ENCODE assay signal across 8 cellular contexts in genomic region chr2:43226558-43226954, GRCh38. TPM values are rescaled to one million over a fixed set of nuclear protein-coding genes. Genes with fewer than 3 reads are reported as not detected.
DNase-seq lines count a peak whose midpoint lies in the region; ATAC-seq, FAIRE-seq and TF ChIP-seq lines count a peak whose summit lies in the region.

A gene with protein sequence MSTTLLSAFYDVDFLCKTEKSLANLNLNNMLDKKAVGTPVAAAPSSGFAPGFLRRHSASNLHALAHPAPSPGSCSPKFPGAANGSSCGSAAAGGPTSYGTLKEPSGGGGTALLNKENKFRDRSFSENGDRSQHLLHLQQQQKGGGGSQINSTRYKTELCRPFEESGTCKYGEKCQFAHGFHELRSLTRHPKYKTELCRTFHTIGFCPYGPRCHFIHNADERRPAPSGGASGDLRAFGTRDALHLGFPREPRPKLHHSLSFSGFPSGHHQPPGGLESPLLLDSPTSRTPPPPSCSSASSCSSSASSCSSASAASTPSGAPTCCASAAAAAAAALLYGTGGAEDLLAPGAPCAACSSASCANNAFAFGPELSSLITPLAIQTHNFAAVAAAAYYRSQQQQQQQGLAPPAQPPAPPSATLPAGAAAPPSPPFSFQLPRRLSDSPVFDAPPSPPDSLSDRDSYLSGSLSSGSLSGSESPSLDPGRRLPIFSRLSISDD (minus strand): TSS chr2:43226606. CDS start chr2:43226315, 291 bp downstream.

- H2AFZ ChIP-seq in Karpas-422 (ENCODE audit: low read length) = no peak within 1 kb of the TSS

- TF ChIP-seq EP300 in esophagus muscularis mucosa (IDR thresholded peaks at IDR 0.05) = no peak

- no peaks in the 10 kb centered on the region for H3K9me2 ChIP-seq in Karpas-422 (replicated peaks; ENCODE audit: insufficient read depth, low read length)

- H3K9me3 Mint-ChIP-seq in stimulated activated memory B cell treated with anti-CD40 and anti-IgM and Interleukin-4, amounts not matched to agents 10 μg/mL and 1 μg/mL and 100 μg/mL, for 72 hours = no peaks in the 10 kb centered on the region

- no peak for FAIRE-seq in RCC 7860 (lab: Jason Lieb, UNC)

- H3K4me1 ChIP-seq in Karpas-422 (ENCODE audit: low read length) = peaks cover 73% of the 10 kb centered on the region
- H3K4me1 ChIP-seq in esophagus muscularis mucosa = peaks cover 43 to 64% (median 48%) of the 10 kb centered on the region in 4 donors

- H3K9me3 ChIP-seq in Karpas-422 (ENCODE audit: low read length) (no peaks in the 10 kb centered on the region), esophagus muscularis mucosa (no peaks in the 10 kb centered on the region)

- peak; percentile 77 for DNase-seq in DMS79 treated with DMSO at 0.1 percent for 48 hours (lab: John Stamatoyannopoulos, UW)
- DNase-seq in Karpas-422 = peak; percentile 98
- DNase-seq in RCC 7860 (ENCODE audit: low spot score) = peak; percentile 88
- peak; percentile 93 to 96 for DNase-seq in activated T-cell treated with anti-CD3 and anti-CD28 coated beads, Interleukin-2, amount 50 U/mL, for 48 hours
- peak; percentile 98 for DNase-seq in esophagus muscularis mucosa (ENCODE audit: extremely low spot score)
- peak; percentile 96 for DNase-seq in myocyte (ENCODE audit: low read depth)

- peak within 1 kb of the TSS; percentile 97 for H3K27ac ChIP-seq in Karpas-422 (ENCODE audit: low read length)
- peak within 1 kb of the TSS; percentile 97 to 100 (median 98) for H3K27ac ChIP-seq in esophagus muscularis mucosa (replicated peaks in 1 of 4)

- H3K4me3 ChIP-seq in Karpas-422 (ENCODE audit: low read length) = peak within 1 kb of the TSS; percentile 90
- peak within 1 kb of the TSS; percentile 80 to 93 (median 90) for H3K4me3 ChIP-seq in esophagus muscularis mucosa

- H3K27ac Mint-ChIP-seq in stimulated activated memory B cell treated with anti-CD40 and anti-IgM and Interleukin-4, amounts not matched to agents 10 μg/mL and 1 μg/mL and 100 μg/mL, for 72 hours = peak within 1 kb of the TSS; percentile 93

- peaks cover 17% of the 10 kb centered on the region for H3K36me3 ChIP-seq in Karpas-422 (ENCODE audit: insufficient read depth, low read length)
- H3K36me3 ChIP-seq in esophagus muscularis mucosa = peaks cover 15 to 53% (median 36%) of the 10 kb centered on the region in 4 donors

- no peaks in the 10 kb centered on the region for H3K27me3 Mint-ChIP-seq in stimulated activated memory B cell treated with anti-CD40 and anti-IgM and Interleukin-4, amounts not matched to agents 10 μg/mL and 1 μg/mL and 100 μg/mL, for 72 hours

- H3K36me3 Mint-ChIP-seq in stimulated activated memory B cell treated with anti-CD40 and anti-IgM and Interleukin-4, amounts not matched to agents 10 μg/mL and 1 μg/mL and 100 μg/mL, for 72 hours = peaks cover 45% of the 10 kb centered on the region

- intact Hi-C loops in esophagus muscularis mucosa (cut with DNase I) = loop anchor here (5.0 kb wide), 3 partner anchors 139 to 279 kb away; no protein-coding TSS in a partner anchor

- 0% methylated on average over 13 of the region's 58 CpGs for WGBS in esophagus muscularis mucosa

- peaks cover 34% of the 10 kb centered on the region for H4K20me1 ChIP-seq in Karpas-422 (ENCODE audit: insufficient read depth, low read depth, low read length)

- H3K4me2 ChIP-seq in Karpas-422 (ENCODE audit: low read depth, low read length, poor library complexity, severe bottlenecking) = peak within 1 kb of the TSS; percentile 98

- TF ChIP-seq POLR2A in esophagus muscularis mucosa (IDR thresholded peaks at IDR 0.05; ENCODE audit: low read depth) = peak; percentile 35

- peak; percentile 48 for ATAC-seq in GM21786 (IDR thresholded peaks at IDR 0.05; ENCODE audit: unreplicated experiment)
- peak; percentile 90 for ATAC-seq in stimulated activated memory B cell treated with anti-CD40 and anti-IgM and Interleukin-4, amounts not matched to agents 10 μg/mL and 1 μg/mL and 100 μg/mL, for 72 hours

- peaks cover 41% of the 10 kb centered on the region for H3K79me2 ChIP-seq in Karpas-422 (ENCODE audit: low read length)

- H3K27me3 ChIP-seq in Karpas-422 (ENCODE audit: low read length) (no peaks in the 10 kb centered on the region), esophagus muscularis mucosa (no peaks in the 10 kb centered on the region)

- H3K9ac ChIP-seq in Karpas-422 (ENCODE audit: low read length) = peak within 1 kb of the TSS; percentile 98

- TF ChIP-seq CTCF in esophagus muscularis mucosa (IDR thresholded peaks at IDR 0.05) = peak in 1 of 3 experiments; percentile 22

- H3K4me1 Mint-ChIP-seq in stimulated activated memory B cell treated with anti-CD40 and anti-IgM and Interleukin-4, amounts not matched to agents 10 μg/mL and 1 μg/mL and 100 μg/mL, for 72 hours = peaks cover 47% of the 10 kb centered on the region

- H3K4me3 Mint-ChIP-seq in stimulated activated memory B cell treated with anti-CD40 and anti-IgM and Interleukin-4, amounts not matched to agents 10 μg/mL and 1 μg/mL and 100 μg/mL, for 72 hours = peak within 1 kb of the TSS; percentile 98

RNA-seq across cellular contexts. Expression of the gene that starts here (rescaled TPM):
- total RNA-seq in Karpas-422 (2014; rRNA removed; shearing (Covaris generic); ENCODE audit: low replicate concordance) = 4.0 and 10.6 TPM in 2 replicates
- total RNA-seq in esophagus muscularis mucosa (100 to 1,000 TPM in 1 of 4 donors, 10 to 100 TPM in 3; 81.7 to 117 (median 85.7) TPM), myocyte (6.1 and 6.2 TPM in 2 replicates)
- 10.3 TPM for polyA plus RNA-seq in myocyte (2012)

Comparison
In these comparisons a context has a peak if more than half of its experiments do, and no peak if none do; other contexts are left out.
1. Peak in every context shown above with its lines: DNase-seq, ATAC-seq, H3K4me3 ChIP-seq and H3K27ac ChIP-seq.